In genomic region chr6:127119361-127120108, GRCh38 we compare ENCODE assay signal across 9 cellular contexts. TPM values are rescaled to one million over a fixed set of nuclear protein-coding genes. Genes with fewer than 3 reads are reported as not detected.
DNase-seq lines count a peak whose midpoint lies in the region; ATAC-seq and TF ChIP-seq lines count a peak whose summit lies in the region.
"Had no signal": no experiment of that assay in that cellular context is flagged by ENCODE, and none has a peak within 500 bp of the region (broad histone marks: within the 10 kb centered on the region; RNA-seq: fewer than 3 reads in every experiment).

No MANE protein-coding gene starts in this region.

- no peak for TF ChIP-seq CTCF in CD14-positive monocyte (IDR thresholded peaks at IDR 0.05)

- peak overlapping the region; percentile 75 for H3K4me3 ChIP-seq in iPS-20b (ENCODE audit: low read length)

- H3K27me3 ChIP-seq in iPS-20b (ENCODE audit: insufficient read depth, low read length), result peaks cover 72% of the 10 kb centered on the region

- peaks cover 26% of the 10 kb centered on the region for H3K4me1 Mint-ChIP-seq in CD14-positive monocyte
- H3K4me1 Mint-ChIP-seq in activated naive CD8-positive, alpha-beta T cell treated with anti-CD3 and anti-CD28 coated beads, Interleukin-2, amount 10 ng/mL, durations not matched to agents 7 days and 5 days, result peaks cover 12% of the 10 kb centered on the region

- intact Hi-C loops in CD14-positive monocyte (cut with micrococcal nuclease), result loop anchor here in 1 of 2 donors (10.0 kb wide), 2 partner anchors 315 to 1125 kb away; no protein-coding TSS in a partner anchor

- peaks cover 1 to 3% of the 10 kb centered on the region in 2 donors for H3K36me3 Mint-ChIP-seq in CD14-positive monocyte
- H3K36me3 Mint-ChIP-seq in activated naive CD8-positive, alpha-beta T cell treated with anti-CD3 and anti-CD28 coated beads, Interleukin-2, amount 10 ng/mL, durations not matched to agents 7 days and 5 days, result no peaks in the 10 kb centered on the region

- POLR2A ChIA-PET in activated naive CD8-positive, alpha-beta T cell treated with anti-CD3 and anti-CD28 coated beads, Interleukin-2, amount 10 ng/mL, durations not matched to agents 7 days and 5 days (lab: Charles Lee), result no interaction called here

- H3K9me3 Mint-ChIP-seq in CD14-positive monocyte, result peaks cover 3 to 12% (median 8%) of the 10 kb centered on the region in 7 donors
- H3K9me3 Mint-ChIP-seq in activated naive CD8-positive, alpha-beta T cell treated with anti-CD3 and anti-CD28 coated beads, Interleukin-2, amount 10 ng/mL, durations not matched to agents 7 days and 5 days, result no peaks in the 10 kb centered on the region

- peaks cover 73 to 84% (median 79%) of the 10 kb centered on the region in 3 donors for H3K27me3 Mint-ChIP-seq in CD14-positive monocyte (ENCODE audit: low read depth in 3 of 3)
- peaks cover 91% of the 10 kb centered on the region for H3K27me3 Mint-ChIP-seq in activated naive CD8-positive, alpha-beta T cell treated with anti-CD3 and anti-CD28 coated beads, Interleukin-2, amount 10 ng/mL, durations not matched to agents 7 days and 5 days

- no peaks in the 10 kb centered on the region; the same call in 1 of the 2 replicates for H3K4me1 ChIP-seq in iPS-20b (ENCODE audit: insufficient read depth, low read length)

- H3K27ac ChIP-seq in iPS-20b (ENCODE audit: low read length), result no peak overlapping the region

- no peaks in the 10 kb centered on the region for H3K36me3 ChIP-seq in iPS-20b (ENCODE audit: insufficient read depth, low read depth, low read length)

- H3K27ac Mint-ChIP-seq in CD14-positive monocyte, result no peak overlapping the region
- H3K27ac Mint-ChIP-seq in activated naive CD8-positive, alpha-beta T cell treated with anti-CD3 and anti-CD28 coated beads, Interleukin-2, amount 10 ng/mL, durations not matched to agents 7 days and 5 days, result no peak overlapping the region

- ATAC-seq in GM19372 (IDR thresholded peaks at IDR 0.05; ENCODE audit: low read depth, unreplicated experiment), result peak; percentile 45
- ATAC-seq in HG03521 (IDR thresholded peaks at IDR 0.05; ENCODE audit: unreplicated experiment), result peak; percentile 38
- ATAC-seq in activated naive CD8-positive, alpha-beta T cell treated with anti-CD3 and anti-CD28 coated beads, Interleukin-2, amount 10 ng/mL, durations not matched to agents 7 days and 5 days (ENCODE audit: low read depth), result peak; percentile 35
- no peak for ATAC-seq in stimulated activated naive CD8-positive, alpha-beta T cell treated with anti-CD3 and anti-CD28 coated beads, Interleukin-15, Interleukin-2, amounts not matched to agents 100 U/mL and 50 U/mL, for 24 hours
- ATAC-seq: left colon had no signal

- H3K9me3 ChIP-seq in iPS-20b (ENCODE audit: insufficient read depth, low read depth, low read length), result no peaks in the 10 kb centered on the region

- no peak overlapping the region for H3K9ac ChIP-seq in iPS-20b (ENCODE audit: low read depth, low read length)

- DNase-seq in CD14-positive monocyte (ENCODE audit: low spot score) (no peak), GF-D8 (lab: John Stamatoyannopoulos, UW) (no peak), NCI-H1694 (lab: John Stamatoyannopoulos, UW) (no peak)
- DNase-seq in activated naive CD8-positive, alpha-beta T cell treated with anti-CD3 and anti-CD28 coated beads, Interleukin-2, amount 10 ng/mL, durations not matched to agents 7 days and 5 days, result peak; percentile 43
- DNase-seq in stimulated activated naive CD8-positive, alpha-beta T cell treated with anti-CD3 and anti-CD28 coated beads, Interleukin-15, Interleukin-2, amounts not matched to agents 100 U/mL and 50 U/mL, for 24 hours, result peak; percentile 13

- peak overlapping the region; percentile 81 to 94 for H3K4me3 Mint-ChIP-seq in CD14-positive monocyte
- peak overlapping the region; percentile 84 for H3K4me3 Mint-ChIP-seq in activated naive CD8-positive, alpha-beta T cell treated with anti-CD3 and anti-CD28 coated beads, Interleukin-2, amount 10 ng/mL, durations not matched to agents 7 days and 5 days

RNA-seq across cellular contexts. Expression of gene RSPO3, which starts 1.1 kb away (rescaled TPM):
- not detected for polyA plus RNA-seq in CD14-positive monocyte
- not detected for total RNA-seq in activated naive CD8-positive, alpha-beta T cell treated with anti-CD3 and anti-CD28 coated beads, Interleukin-2, amount 10 ng/mL, durations not matched to agents 7 days and 5 days

Comparison
In these comparisons a context has a peak if more than half of its experiments do, and no peak if none do; other contexts are left out.
1. DNase-seq: peak in activated naive CD8-positive, alpha-beta T cell treated with anti-CD3 and anti-CD28 coated beads, Interleukin-2, amount 10 ng/mL, durations not matched to agents 7 days and 5 days (single experiment) and stimulated activated naive CD8-positive, alpha-beta T cell treated with anti-CD3 and anti-CD28 coated beads, Interleukin-15, Interleukin-2, amounts not matched to agents 100 U/mL and 50 U/mL, for 24 hours (single experiment); none in CD14-positive monocyte (single experiment), GF-D8 (single experiment) and NCI-H1694 (single experiment).